ENCODE assay signal across 21 cellular contexts in genomic region chr7:27906385-27907091, GRCh38.
"Had no signal": no experiment of that assay in that cellular context is flagged by ENCODE, and none has a peak within 500 bp of the region (broad histone marks: within the 10 kb centered on the region; RNA-seq: fewer than 3 reads in every experiment).

No MANE protein-coding gene starts in this region.

- DNase-seq: activated CD4-positive, alpha-beta T cell treated with anti-CD3 and anti-CD28 coated beads, Interleukin-2, amount 50 U/mL, for 1 hour; activated CD4-positive, CD25-positive, alpha-beta regulatory T cell treated with anti-CD3 and anti-CD28 coated beads, Interleukin-2, amount 50 U/mL, for 72 hours; activated CD8-positive, alpha-beta memory T cell treated with anti-CD3 and anti-CD28 coated beads for 24 hours; activated effector memory CD4-positive, alpha-beta T cell treated with anti-CD3 and anti-CD28 coated beads, Interleukin-2, amount 50 U/mL, for 16 hours; activated T-cell treated with anti-CD3 and anti-CD28 coated beads, Interleukin-2, amount 50 U/mL, for 72 hours; effector CD8-positive, alpha-beta T cell; islet precursor cell; left colon; lower lobe of right lung; natural killer cell; sigmoid colon; stimulated activated naive CD4-positive, alpha-beta T cell; T-helper 1 cell; T1000; upper lobe of right lung had no signal

- H3K36me3 Mint-ChIP-seq: activated naive CD4-positive, alpha-beta T cell treated with anti-CD3 and anti-CD28 coated beads, Interleukin-2, amount 50 U/mL, for 24 hours; natural killer cell had no signal

- H3K4me3 Mint-ChIP-seq: activated naive CD4-positive, alpha-beta T cell treated with anti-CD3 and anti-CD28 coated beads, Interleukin-2, amount 50 U/mL, for 24 hours; activated T-cell treated with anti-CD3 and anti-CD28 coated beads, Interleukin-2, amount 50 U/mL, for 72 hours; dendritic cell treated with granulocyte-macrophage colony-stimulating factor and Interleukin-4, amounts not matched to agents 40 ng/mL and 50 ng/mL, for 4 days; natural killer cell had no signal

- H3K4me3 ChIP-seq: ascending aorta, esophagus muscularis mucosa, lower lobe of right lung, sigmoid colon, upper lobe of right lung had no signal

- H3K9ac ChIP-seq: parathyroid adenoma had no signal

- H2AFZ ChIP-seq: parathyroid adenoma had no signal

- ATAC-seq: activated T-cell treated with anti-CD3 and anti-CD28 coated beads, Interleukin-2, amount 50 U/mL, for 72 hours; left colon; lower lobe of right lung; natural killer cell; upper lobe of right lung had no signal

- H3K27ac ChIP-seq: ascending aorta, esophagus muscularis mucosa, lower lobe of right lung, parathyroid adenoma, sigmoid colon, upper lobe of right lung had no signal

- H3K4me1 ChIP-seq: parathyroid adenoma had no signal

- H3K27me3 Mint-ChIP-seq: activated naive CD4-positive, alpha-beta T cell treated with anti-CD3 and anti-CD28 coated beads, Interleukin-2, amount 50 U/mL, for 24 hours; dendritic cell treated with granulocyte-macrophage colony-stimulating factor and Interleukin-4, amounts not matched to agents 40 ng/mL and 50 ng/mL, for 4 days had no signal

- H3K27ac Mint-ChIP-seq: activated naive CD4-positive, alpha-beta T cell treated with anti-CD3 and anti-CD28 coated beads, Interleukin-2, amount 50 U/mL, for 24 hours; activated T-cell treated with anti-CD3 and anti-CD28 coated beads, Interleukin-2, amount 50 U/mL, for 72 hours; dendritic cell treated with granulocyte-macrophage colony-stimulating factor and Interleukin-4, amounts not matched to agents 40 ng/mL and 50 ng/mL, for 4 days had no signal

- FAIRE-seq: endothelial cell of umbilical vein had no signal

- H3K27me3 ChIP-seq: ascending aorta, esophagus muscularis mucosa, sigmoid colon, upper lobe of right lung had no signal

- H3K9me3 ChIP-seq: ascending aorta, esophagus muscularis mucosa, lower lobe of right lung, sigmoid colon, upper lobe of right lung had no signal

- H3K36me3 ChIP-seq: ascending aorta, esophagus muscularis mucosa, lower lobe of right lung, sigmoid colon, upper lobe of right lung had no signal

- H3K9me3 Mint-ChIP-seq: activated naive CD4-positive, alpha-beta T cell treated with anti-CD3 and anti-CD28 coated beads, Interleukin-2, amount 50 U/mL, for 24 hours; activated T-cell treated with anti-CD3 and anti-CD28 coated beads, Interleukin-2, amount 50 U/mL, for 72 hours; dendritic cell treated with granulocyte-macrophage colony-stimulating factor and Interleukin-4, amounts not matched to agents 40 ng/mL and 50 ng/mL, for 4 days; natural killer cell had no signal
